ENCODE assay signal across 1 cellular context in the genomic region with DNA sequence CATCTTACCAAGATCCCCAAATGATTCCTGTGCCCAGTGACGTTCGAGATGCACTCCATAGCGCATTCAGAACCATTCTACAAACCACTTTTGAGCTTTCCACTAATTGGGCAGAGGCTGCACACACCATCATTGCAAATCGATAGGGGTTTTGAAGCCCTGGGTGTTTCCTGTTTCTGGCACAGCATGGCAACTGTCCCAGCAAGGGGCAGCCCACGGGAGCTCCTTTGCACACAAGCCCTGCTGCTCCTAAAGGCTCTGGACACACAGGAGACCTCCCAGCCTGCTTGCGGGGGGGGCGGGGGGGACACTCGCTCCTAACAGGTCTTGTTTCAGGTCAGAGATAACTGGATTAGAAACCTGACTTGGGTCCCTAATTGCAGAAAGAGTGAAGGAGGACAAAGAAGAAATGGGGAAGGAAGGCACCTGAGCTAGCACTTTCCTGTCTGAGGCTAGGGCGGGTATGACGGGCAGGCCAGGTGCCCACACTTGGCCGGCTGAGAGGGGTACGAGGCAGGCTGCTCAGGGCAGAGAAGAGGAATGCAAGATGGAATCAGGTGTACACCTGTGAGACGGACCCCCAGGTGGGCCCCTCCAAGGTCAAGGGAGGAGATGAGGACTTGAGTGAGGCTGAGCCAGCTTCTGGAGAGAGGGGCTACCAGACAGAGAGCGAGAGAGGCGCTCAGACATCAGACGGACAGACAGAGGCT.
TF ChIP-seq lines count a peak whose summit lies in the region.

No MANE protein-coding gene starts in this region.

TF ChIP-seq in H1, 55 proteins besides CTCF, POLR2A, EP300 and RAD21:
- TF ChIP-seq EZH2 (IDR thresholded peaks at IDR 0.05; ENCODE audit: low read depth, low read length, severe bottlenecking) (peak; percentile 74), SRF (IDR thresholded peaks at IDR 0.05; ENCODE audit: low read depth, low read length) (no peak)
